ENCODE assay signal across 2 cellular contexts in the genomic region with DNA sequence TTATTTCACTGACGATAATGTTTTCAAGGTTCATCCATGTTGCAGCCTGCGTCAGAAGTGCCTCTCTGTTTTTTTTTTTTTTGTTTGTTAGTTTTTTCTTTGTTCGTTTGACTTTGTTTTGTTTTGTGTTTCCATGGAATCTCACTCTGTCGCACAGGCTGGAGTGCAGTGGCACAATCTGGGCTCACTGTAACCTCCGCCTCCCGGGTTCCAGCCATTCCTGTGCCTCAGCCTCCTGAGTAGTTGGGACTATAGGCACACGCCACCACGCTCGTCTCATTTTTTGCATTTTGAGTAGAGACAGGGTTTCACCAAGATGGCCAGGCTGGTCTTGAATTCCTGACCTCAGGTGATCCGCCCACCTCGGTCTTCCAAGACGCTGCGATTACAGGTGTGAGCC. TPM values are rescaled to one million over a fixed set of nuclear protein-coding genes. Genes with fewer than 3 reads are reported as not detected.
"Had no signal": no experiment of that assay in that cellular context is flagged by ENCODE, and none has a peak within 500 bp of the region (broad histone marks: within the 10 kb centered on the region; RNA-seq: fewer than 3 reads in every experiment).

No MANE protein-coding gene starts in this region.

RNA-seq across cellular contexts. Expression of a gene that starts 43.1 kb away (rescaled TPM):
- polyA plus RNA-seq: GM23338, H1 had no signal
